ENCODE assay signal across 1 cellular context in genomic region chr5:28084069-28084468, GRCh38.
TF ChIP-seq lines count a peak whose summit lies in the region.

No MANE protein-coding gene starts in this region.

TF ChIP-seq in H1, 55 proteins besides CTCF, POLR2A, EP300 and RAD21 (continued from another document):
- TF ChIP-seq USF2 (IDR thresholded peaks at IDR 0.05; ENCODE audit: low read length) (no peak), SIRT6 (IDR thresholded peaks at IDR 0.05; ENCODE audit: low read length) (no peak), YY1 (IDR thresholded peaks at IDR 0.05; ENCODE audit: low read depth, low read length) (no peak), EGR1 (IDR thresholded peaks at IDR 0.05; ENCODE audit: borderline replicate concordance, low read depth, low read length) (no peak), GTF2F1 (IDR thresholded peaks at IDR 0.05; ENCODE audit: borderline replicate concordance, low read depth, low read length) (no peak), ATF3 (IDR thresholded peaks at IDR 0.05; ENCODE audit: insufficient read depth, low read depth, low read length) (no peak), NRF1 (IDR thresholded peaks at IDR 0.05; ENCODE audit: low read depth, low read length) (no peak), BACH1 (IDR thresholded peaks at IDR 0.05; ENCODE audit: low read length) (no peak), SRF (IDR thresholded peaks at IDR 0.05; ENCODE audit: low read depth, low read length) (no peak), TAF1 (IDR thresholded peaks at IDR 0.05; ENCODE audit: low read depth, low read length) (no peak), HDAC6 (IDR thresholded peaks at IDR 0.05; ENCODE audit: low read depth, low read length) (no peak)
